ENCODE assay signal across 2 cellular contexts in the genomic region with DNA sequence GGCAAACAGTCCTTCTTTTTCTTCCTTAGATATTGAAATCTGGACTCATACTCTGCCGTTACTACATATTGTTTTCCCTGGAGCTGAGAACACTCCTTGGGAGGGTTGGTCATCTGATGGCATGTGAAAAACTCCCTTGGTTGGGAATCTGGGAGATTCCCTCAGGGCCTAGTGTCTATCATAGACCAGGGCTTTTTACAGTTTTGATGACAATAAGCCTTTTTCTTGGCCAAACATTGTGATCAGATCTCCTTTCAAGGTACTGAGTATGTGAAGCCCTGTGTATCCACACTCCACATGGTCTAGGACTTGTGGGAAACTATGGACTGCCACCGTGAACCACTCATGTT.
TF ChIP-seq lines count a peak whose summit lies in the region.

No MANE protein-coding gene starts in this region.

TF ChIP-seq in HCT116, 20 proteins besides CTCF, POLR2A, EP300 and RAD21:
- TF ChIP-seq, protein P1, sequence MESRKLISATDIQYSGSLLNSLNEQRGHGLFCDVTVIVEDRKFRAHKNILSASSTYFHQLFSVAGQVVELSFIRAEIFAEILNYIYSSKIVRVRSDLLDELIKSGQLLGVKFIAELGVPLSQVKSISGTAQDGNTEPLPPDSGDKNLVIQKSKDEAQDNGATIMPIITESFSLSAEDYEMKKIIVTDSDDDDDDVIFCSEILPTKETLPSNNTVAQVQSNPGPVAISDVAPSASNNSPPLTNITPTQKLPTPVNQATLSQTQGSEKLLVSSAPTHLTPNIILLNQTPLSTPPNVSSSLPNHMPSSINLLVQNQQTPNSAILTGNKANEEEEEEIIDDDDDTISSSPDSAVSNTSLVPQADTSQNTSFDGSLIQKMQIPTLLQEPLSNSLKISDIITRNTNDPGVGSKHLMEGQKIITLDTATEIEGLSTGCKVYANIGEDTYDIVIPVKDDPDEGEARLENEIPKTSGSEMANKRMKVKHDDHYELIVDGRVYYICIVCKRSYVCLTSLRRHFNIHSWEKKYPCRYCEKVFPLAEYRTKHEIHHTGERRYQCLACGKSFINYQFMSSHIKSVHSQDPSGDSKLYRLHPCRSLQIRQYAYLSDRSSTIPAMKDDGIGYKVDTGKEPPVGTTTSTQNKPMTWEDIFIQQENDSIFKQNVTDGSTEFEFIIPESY (IDR thresholded peaks at IDR 0.05; ENCODE audit: extremely low read depth, insufficient replicate concordance, low read length): no peak
- TF ChIP-seq CEBPB (IDR thresholded peaks at IDR 0.05; ENCODE audit: low read depth): no peak
- TF ChIP-seq ELF1 (IDR thresholded peaks at IDR 0.05; ENCODE audit: borderline replicate concordance, low read depth): no peak
- TF ChIP-seq YY1 (IDR thresholded peaks at IDR 0.05; ENCODE audit: extremely low read depth, insufficient replicate concordance, low read depth, low read length): no peak
- TF ChIP-seq, protein P2, sequence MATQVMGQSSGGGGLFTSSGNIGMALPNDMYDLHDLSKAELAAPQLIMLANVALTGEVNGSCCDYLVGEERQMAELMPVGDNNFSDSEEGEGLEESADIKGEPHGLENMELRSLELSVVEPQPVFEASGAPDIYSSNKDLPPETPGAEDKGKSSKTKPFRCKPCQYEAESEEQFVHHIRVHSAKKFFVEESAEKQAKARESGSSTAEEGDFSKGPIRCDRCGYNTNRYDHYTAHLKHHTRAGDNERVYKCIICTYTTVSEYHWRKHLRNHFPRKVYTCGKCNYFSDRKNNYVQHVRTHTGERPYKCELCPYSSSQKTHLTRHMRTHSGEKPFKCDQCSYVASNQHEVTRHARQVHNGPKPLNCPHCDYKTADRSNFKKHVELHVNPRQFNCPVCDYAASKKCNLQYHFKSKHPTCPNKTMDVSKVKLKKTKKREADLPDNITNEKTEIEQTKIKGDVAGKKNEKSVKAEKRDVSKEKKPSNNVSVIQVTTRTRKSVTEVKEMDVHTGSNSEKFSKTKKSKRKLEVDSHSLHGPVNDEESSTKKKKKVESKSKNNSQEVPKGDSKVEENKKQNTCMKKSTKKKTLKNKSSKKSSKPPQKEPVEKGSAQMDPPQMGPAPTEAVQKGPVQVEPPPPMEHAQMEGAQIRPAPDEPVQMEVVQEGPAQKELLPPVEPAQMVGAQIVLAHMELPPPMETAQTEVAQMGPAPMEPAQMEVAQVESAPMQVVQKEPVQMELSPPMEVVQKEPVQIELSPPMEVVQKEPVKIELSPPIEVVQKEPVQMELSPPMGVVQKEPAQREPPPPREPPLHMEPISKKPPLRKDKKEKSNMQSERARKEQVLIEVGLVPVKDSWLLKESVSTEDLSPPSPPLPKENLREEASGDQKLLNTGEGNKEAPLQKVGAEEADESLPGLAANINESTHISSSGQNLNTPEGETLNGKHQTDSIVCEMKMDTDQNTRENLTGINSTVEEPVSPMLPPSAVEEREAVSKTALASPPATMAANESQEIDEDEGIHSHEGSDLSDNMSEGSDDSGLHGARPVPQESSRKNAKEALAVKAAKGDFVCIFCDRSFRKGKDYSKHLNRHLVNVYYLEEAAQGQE (IDR thresholded peaks at IDR 0.05; ENCODE audit: low read depth): no peak
- TF ChIP-seq CBX3 (IDR thresholded peaks at IDR 0.05; ENCODE audit: low read depth): no peak
- no peak for TF ChIP-seq EZH2 (IDR thresholded peaks at IDR 0.05)
- no peak for TF ChIP-seq TCF7L2 (IDR thresholded peaks at IDR 0.05; ENCODE audit: borderline replicate concordance, extremely low read depth, insufficient read depth, insufficient read length)
- TF ChIP-seq, protein P3, sequence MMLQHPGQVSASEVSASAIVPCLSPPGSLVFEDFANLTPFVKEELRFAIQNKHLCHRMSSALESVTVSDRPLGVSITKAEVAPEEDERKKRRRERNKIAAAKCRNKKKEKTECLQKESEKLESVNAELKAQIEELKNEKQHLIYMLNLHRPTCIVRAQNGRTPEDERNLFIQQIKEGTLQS (IDR thresholded peaks at IDR 0.05): no peak
- TF ChIP-seq, protein P4, sequence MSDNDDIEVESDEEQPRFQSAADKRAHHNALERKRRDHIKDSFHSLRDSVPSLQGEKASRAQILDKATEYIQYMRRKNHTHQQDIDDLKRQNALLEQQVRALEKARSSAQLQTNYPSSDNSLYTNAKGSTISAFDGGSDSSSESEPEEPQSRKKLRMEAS (IDR thresholded peaks at IDR 0.05): no peak
- TF ChIP-seq SIN3A (IDR thresholded peaks at IDR 0.05; ENCODE audit: low read depth): no peak
- TF ChIP-seq ZNF274 (IDR thresholded peaks at IDR 0.05; ENCODE audit: low read depth, low read length): no peak

TF ChIP-seq in GM23338, 12 proteins besides CTCF, POLR2A, EP300 and RAD21:
- TF ChIP-seq NANOG (IDR thresholded peaks at IDR 0.05; ENCODE audit: borderline replicate concordance) (no peak), JUNB (IDR thresholded peaks at IDR 0.05; ENCODE audit: unreplicated experiment) (no peak), EZH2phosphoT487 (IDR thresholded peaks at IDR 0.05; ENCODE audit: unreplicated experiment) (no peak), ZNF114 (CRISPR knock-in tag; IDR thresholded peaks at IDR 0.05) (no peak), CREB1 (CRISPR knock-in tag; IDR thresholded peaks at IDR 0.05; ENCODE audit: low read depth) (no peak), POLR2AphosphoS5 (IDR thresholded peaks at IDR 0.05; ENCODE audit: low read depth) (no peak), STAT1 (IDR thresholded peaks at IDR 0.05; ENCODE audit: unreplicated experiment) (no peak), ZNF331 (CRISPR knock-in tag; IDR thresholded peaks at IDR 0.05; ENCODE audit: low read depth) (no peak), EZH2 (IDR thresholded peaks at IDR 0.05; ENCODE audit: low read depth, unreplicated experiment) (no peak)
- TF ChIP-seq, protein P5, sequence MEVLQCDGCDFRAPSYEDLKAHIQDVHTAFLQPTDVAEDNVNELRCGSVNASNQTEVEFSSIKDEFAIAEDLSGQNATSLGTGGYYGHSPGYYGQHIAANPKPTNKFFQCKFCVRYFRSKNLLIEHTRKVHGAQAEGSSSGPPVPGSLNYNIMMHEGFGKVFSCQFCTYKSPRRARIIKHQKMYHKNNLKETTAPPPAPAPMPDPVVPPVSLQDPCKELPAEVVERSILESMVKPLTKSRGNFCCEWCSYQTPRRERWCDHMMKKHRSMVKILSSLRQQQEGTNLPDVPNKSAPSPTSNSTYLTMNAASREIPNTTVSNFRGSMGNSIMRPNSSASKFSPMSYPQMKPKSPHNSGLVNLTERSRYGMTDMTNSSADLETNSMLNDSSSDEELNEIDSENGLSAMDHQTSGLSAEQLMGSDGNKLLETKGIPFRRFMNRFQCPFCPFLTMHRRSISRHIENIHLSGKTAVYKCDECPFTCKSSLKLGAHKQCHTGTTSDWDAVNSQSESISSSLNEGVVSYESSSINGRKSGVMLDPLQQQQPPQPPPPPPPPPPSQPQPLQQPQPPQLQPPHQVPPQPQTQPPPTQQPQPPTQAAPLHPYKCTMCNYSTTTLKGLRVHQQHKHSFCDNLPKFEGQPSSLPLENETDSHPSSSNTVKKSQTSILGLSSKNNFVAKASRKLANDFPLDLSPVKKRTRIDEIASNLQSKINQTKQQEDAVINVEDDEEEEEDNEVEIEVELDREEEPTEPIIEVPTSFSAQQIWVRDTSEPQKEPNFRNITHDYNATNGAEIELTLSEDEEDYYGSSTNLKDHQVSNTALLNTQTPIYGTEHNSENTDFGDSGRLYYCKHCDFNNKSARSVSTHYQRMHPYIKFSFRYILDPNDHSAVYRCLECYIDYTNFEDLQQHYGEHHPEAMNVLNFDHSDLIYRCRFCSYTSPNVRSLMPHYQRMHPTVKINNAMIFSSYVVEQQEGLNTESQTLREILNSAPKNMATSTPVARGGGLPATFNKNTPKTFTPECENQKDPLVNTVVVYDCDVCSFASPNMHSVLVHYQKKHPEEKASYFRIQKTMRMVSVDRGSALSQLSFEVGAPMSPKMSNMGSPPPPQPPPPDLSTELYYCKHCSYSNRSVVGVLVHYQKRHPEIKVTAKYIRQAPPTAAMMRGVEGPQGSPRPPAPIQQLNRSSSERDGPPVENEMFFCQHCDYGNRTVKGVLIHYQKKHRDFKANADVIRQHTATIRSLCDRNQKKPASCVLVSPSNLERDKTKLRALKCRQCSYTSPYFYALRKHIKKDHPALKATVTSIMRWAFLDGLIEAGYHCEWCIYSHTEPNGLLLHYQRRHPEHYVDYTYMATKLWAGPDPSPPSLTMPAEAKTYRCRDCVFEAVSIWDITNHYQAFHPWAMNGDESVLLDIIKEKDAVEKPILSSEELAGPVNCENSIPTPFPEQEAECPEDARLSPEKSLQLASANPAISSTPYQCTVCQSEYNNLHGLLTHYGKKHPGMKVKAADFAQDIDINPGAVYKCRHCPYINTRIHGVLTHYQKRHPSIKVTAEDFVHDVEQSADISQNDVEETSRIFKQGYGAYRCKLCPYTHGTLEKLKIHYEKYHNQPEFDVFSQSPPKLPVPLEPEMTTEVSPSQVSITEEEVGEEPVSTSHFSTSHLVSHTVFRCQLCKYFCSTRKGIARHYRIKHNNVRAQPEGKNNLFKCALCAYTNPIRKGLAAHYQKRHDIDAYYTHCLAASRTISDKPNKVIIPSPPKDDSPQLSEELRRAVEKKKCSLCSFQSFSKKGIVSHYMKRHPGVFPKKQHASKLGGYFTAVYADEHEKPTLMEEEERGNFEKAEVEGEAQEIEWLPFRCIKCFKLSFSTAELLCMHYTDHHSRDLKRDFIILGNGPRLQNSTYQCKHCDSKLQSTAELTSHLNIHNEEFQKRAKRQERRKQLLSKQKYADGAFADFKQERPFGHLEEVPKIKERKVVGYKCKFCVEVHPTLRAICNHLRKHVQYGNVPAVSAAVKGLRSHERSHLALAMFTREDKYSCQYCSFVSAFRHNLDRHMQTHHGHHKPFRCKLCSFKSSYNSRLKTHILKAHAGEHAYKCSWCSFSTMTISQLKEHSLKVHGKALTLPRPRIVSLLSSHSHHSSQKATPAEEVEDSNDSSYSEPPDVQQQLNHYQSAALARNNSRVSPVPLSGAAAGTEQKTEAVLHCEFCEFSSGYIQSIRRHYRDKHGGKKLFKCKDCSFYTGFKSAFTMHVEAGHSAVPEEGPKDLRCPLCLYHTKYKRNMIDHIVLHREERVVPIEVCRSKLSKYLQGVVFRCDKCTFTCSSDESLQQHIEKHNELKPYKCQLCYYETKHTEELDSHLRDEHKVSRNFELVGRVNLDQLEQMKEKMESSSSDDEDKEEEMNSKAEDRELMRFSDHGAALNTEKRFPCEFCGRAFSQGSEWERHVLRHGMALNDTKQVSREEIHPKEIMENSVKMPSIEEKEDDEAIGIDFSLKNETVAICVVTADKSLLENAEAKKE (CRISPR knock-in tag; IDR thresholded peaks at IDR 0.05): no peak
- TF ChIP-seq, protein P2 (IDR thresholded peaks at IDR 0.05; ENCODE audit: unreplicated experiment): no peak
- TF ChIP-seq, protein P6, sequence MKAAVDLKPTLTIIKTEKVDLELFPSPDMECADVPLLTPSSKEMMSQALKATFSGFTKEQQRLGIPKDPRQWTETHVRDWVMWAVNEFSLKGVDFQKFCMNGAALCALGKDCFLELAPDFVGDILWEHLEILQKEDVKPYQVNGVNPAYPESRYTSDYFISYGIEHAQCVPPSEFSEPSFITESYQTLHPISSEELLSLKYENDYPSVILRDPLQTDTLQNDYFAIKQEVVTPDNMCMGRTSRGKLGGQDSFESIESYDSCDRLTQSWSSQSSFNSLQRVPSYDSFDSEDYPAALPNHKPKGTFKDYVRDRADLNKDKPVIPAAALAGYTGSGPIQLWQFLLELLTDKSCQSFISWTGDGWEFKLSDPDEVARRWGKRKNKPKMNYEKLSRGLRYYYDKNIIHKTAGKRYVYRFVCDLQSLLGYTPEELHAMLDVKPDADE (IDR thresholded peaks at IDR 0.05): no peak
TF ChIP-seq in GM23338: peak in this region for 0.
